Comparison of ENCODE assay signal across 10 cellular contexts in genomic region chr13:27403727-27404385, GRCh38. TPM values are rescaled to one million over a fixed set of nuclear protein-coding genes. Genes with fewer than 3 reads are reported as not detected.
DNase-seq lines count a peak whose midpoint lies in the region; ATAC-seq and TF ChIP-seq lines count a peak whose summit lies in the region.
"Had no signal": no experiment of that assay in that cellular context is flagged by ENCODE, and none has a peak within 500 bp of the region (broad histone marks: within the 10 kb centered on the region; RNA-seq: fewer than 3 reads in every experiment).

No MANE protein-coding gene starts in this region.

- H3K79me2 ChIP-seq in mammary epithelial cell (ENCODE audit: insufficient read depth, low read length), result no peaks in the 10 kb centered on the region
- H3K79me2 ChIP-seq in fibroblast of lung (ENCODE audit: control insufficient read depth, insufficient read depth, low read length), result no peaks in the 10 kb centered on the region

- H3K9me3 Mint-ChIP-seq in nephron, result no peaks in the 10 kb centered on the region
- H3K9me3 Mint-ChIP-seq in activated T-cell treated with anti-CD3 and anti-CD28 coated beads, Interleukin-2, amount 50 U/mL, for 24 hours, result no peaks in the 10 kb centered on the region
- H3K9me3 Mint-ChIP-seq in immature natural killer cell, result no peaks in the 10 kb centered on the region

- H3K4me1 Mint-ChIP-seq in nephron, result peaks cover 32% of the 10 kb centered on the region
- peaks cover 13% of the 10 kb centered on the region for H3K4me1 Mint-ChIP-seq in activated T-cell treated with anti-CD3 and anti-CD28 coated beads, Interleukin-2, amount 50 U/mL, for 24 hours (ENCODE audit: low read depth)
- peaks cover 2 to 5% of the 10 kb centered on the region in 2 donors for H3K4me1 Mint-ChIP-seq in immature natural killer cell

- H4K20me1 ChIP-seq in mammary epithelial cell (ENCODE audit: insufficient read depth, low read length), result no peaks in the 10 kb centered on the region
- no peaks in the 10 kb centered on the region for H4K20me1 ChIP-seq in fibroblast of lung (ENCODE audit: control insufficient read depth, extremely low read depth, insufficient read depth, low read length)

- no peak overlapping the region for H3K4me3 Mint-ChIP-seq in nephron
- H3K4me3 Mint-ChIP-seq in activated T-cell treated with anti-CD3 and anti-CD28 coated beads, Interleukin-2, amount 50 U/mL, for 24 hours, result no peak overlapping the region
- no peak overlapping the region for H3K4me3 Mint-ChIP-seq in immature natural killer cell

- H3K9ac ChIP-seq in mammary epithelial cell (ENCODE audit: insufficient read depth, low read length), result no peak overlapping the region
- H3K9ac ChIP-seq in fibroblast of lung (ENCODE audit: insufficient read depth, low read length), result no peak overlapping the region

- no TSS peak for BruUV-seq in mammary epithelial cell (replicated peaks; lab: Mats Ljungman, UMichigan)

- no peaks in the 10 kb centered on the region for H3K36me3 Mint-ChIP-seq in nephron (ENCODE audit: low read depth)
- H3K36me3 Mint-ChIP-seq in activated T-cell treated with anti-CD3 and anti-CD28 coated beads, Interleukin-2, amount 50 U/mL, for 24 hours (ENCODE audit: low read depth), result no peaks in the 10 kb centered on the region
- no peaks in the 10 kb centered on the region for H3K36me3 Mint-ChIP-seq in immature natural killer cell

- H3K27ac Mint-ChIP-seq in nephron (peak overlapping the region; percentile 80 to 89 (median 82)), immature natural killer cell (peak overlapping the region in 1 of 6 donors; percentile 15)
- H3K27ac Mint-ChIP-seq in activated T-cell treated with anti-CD3 and anti-CD28 coated beads, Interleukin-2, amount 50 U/mL, for 24 hours, result no peak overlapping the region

- H3K36me3 ChIP-seq in mammary epithelial cell (ENCODE audit: insufficient read depth, low read length) (no peaks in the 10 kb centered on the region), breast epithelium (no peaks in the 10 kb centered on the region), fibroblast of lung (ENCODE audit: control insufficient read depth, insufficient read depth, low read length) (no peaks in the 10 kb centered on the region), aorta (ENCODE audit: control insufficient read depth in 1 of 2, insufficient read depth in 2 of 2, low read length in 1 of 2) (no peaks in the 10 kb centered on the region)

- TF ChIP-seq POLR2A in breast epithelium (IDR thresholded peaks at IDR 0.05), result no peak

- in situ Hi-C loops in mammary epithelial cell (cut with MboI; ENCODE audit: low sequenced_read_pairs in 2 of 2), result no loop called here

- TF ChIP-seq CTCF in mammary epithelial cell (conservative IDR thresholded peaks at IDR 0.05 in 1 of 2, IDR thresholded peaks at IDR 0.05 in 1 of 2; ENCODE audit: extremely low read depth in 1 of 2, insufficient read depth in 1 of 2, low read depth in 1 of 2, low read length in 2 of 2) (no peak), breast epithelium (IDR thresholded peaks at IDR 0.05) (no peak), fibroblast of lung (conservative IDR thresholded peaks at IDR 0.05 in 1 of 2, IDR thresholded peaks at IDR 0.05 in 1 of 2; ENCODE audit: low read depth in 1 of 2, low read length in 2 of 2) (no peak), nephron (IDR thresholded peaks at IDR 0.05; ENCODE audit: unreplicated experiment in 3 of 3) (no peak)

- peaks cover 16% of the 10 kb centered on the region for H3K27me3 Mint-ChIP-seq in nephron (ENCODE audit: low read depth)
- H3K27me3 Mint-ChIP-seq in activated T-cell treated with anti-CD3 and anti-CD28 coated beads, Interleukin-2, amount 50 U/mL, for 24 hours, result peaks cover 4% of the 10 kb centered on the region
- H3K27me3 Mint-ChIP-seq in immature natural killer cell (ENCODE audit: low read depth in 3 of 3), result peaks cover 0 to 7% (median under 1%) of the 10 kb centered on the region in 3 donors

- no peak overlapping the region for H3K27ac ChIP-seq in mammary epithelial cell (ENCODE audit: insufficient read depth, low read depth, low read length)
- peak overlapping the region in 1 of 2 donors; percentile 54 for H3K27ac ChIP-seq in breast epithelium
- no peak overlapping the region for H3K27ac ChIP-seq in fibroblast of lung (ENCODE audit: insufficient read depth, low read length)
- H3K27ac ChIP-seq in aorta (ENCODE audit: low read depth in 1 of 2, low read length in 2 of 2), result peak overlapping the region; percentile 5 to 44
- H3K27ac ChIP-seq: SK-N-MC had no signal

- H3K27me3 ChIP-seq in mammary epithelial cell (ENCODE audit: insufficient read depth, low read length), result no peaks in the 10 kb centered on the region
- no peaks in the 10 kb centered on the region for H3K27me3 ChIP-seq in breast epithelium
- peaks cover 6% of the 10 kb centered on the region for H3K27me3 ChIP-seq in fibroblast of lung (ENCODE audit: control insufficient read depth, insufficient read depth, low read length)
- no peaks in the 10 kb centered on the region for H3K27me3 ChIP-seq in aorta (ENCODE audit: control insufficient read depth in 1 of 2, insufficient read depth in 2 of 2, low read length in 1 of 2)

- H2AFZ ChIP-seq in mammary epithelial cell (ENCODE audit: low read depth, low read length), result peak overlapping the region; percentile 8
- H2AFZ ChIP-seq in fibroblast of lung (ENCODE audit: low read length), result no peak overlapping the region

- ATAC-seq in aorta (ENCODE audit: low FRiP score) (peak; percentile 27), HG03139 (IDR thresholded peaks at IDR 0.05; ENCODE audit: unreplicated experiment) (no peak)

- H3K9me3 ChIP-seq in mammary epithelial cell (replicated peaks; ENCODE audit: insufficient read depth, low read length) (no peaks in the 10 kb centered on the region), breast epithelium (no peaks in the 10 kb centered on the region), fibroblast of lung (ENCODE audit: control insufficient read depth, insufficient read depth, low read depth, low read length) (no peaks in the 10 kb centered on the region), aorta (ENCODE audit: control insufficient read depth, low read length) (no peaks in the 10 kb centered on the region)

- CTCF ChIA-PET in mammary epithelial cell (lab: Charles Lee; ENCODE audit: low non-redundant PET), result interaction anchor here (0.7 to 0.8 kb wide), 3 partner anchors 9 to 1527 kb away, joined by 3 to 7 read pairs (median 3); no protein-coding TSS in a partner anchor

- WGBS in mammary epithelial cell (ENCODE audit: low coverage, missing lambda C conversion rate), result 83% methylated on average over 10 of the region's 10 CpGs
- 53 to 68% methylated on average over 10 of the region's 10 CpGs for WGBS in aorta, 2 donors

- intact Hi-C loops in mammary epithelial cell (cut with micrococcal nuclease), result no loop called here
- intact Hi-C loops in breast epithelium (cut with DNase I; ENCODE audit: low total_unique reads), result no loop called here
- intact Hi-C loops in aorta (cut with DNase I), result no loop called here

- dilution Hi-C loops in mammary epithelial cell (cut with HindIII; ENCODE audit: low sequenced_read_pairs), result no loop called here

- H3K4me1 ChIP-seq in mammary epithelial cell (ENCODE audit: insufficient read depth, low read length), result no peaks in the 10 kb centered on the region
- H3K4me1 ChIP-seq in breast epithelium, result no peaks in the 10 kb centered on the region
- H3K4me1 ChIP-seq in fibroblast of lung (ENCODE audit: control insufficient read depth, extremely low read depth, insufficient read depth, low read length), result no peaks in the 10 kb centered on the region
- H3K4me1 ChIP-seq in aorta (ENCODE audit: control insufficient read depth in 1 of 2, insufficient read depth in 2 of 2, low read length in 2 of 2), result no peaks in the 10 kb centered on the region

- H3K4me3 ChIP-seq in mammary epithelial cell (replicated peaks in 1 of 3; ENCODE audit: insufficient read depth in 1 of 3, low read depth in 2 of 3, low read length in 3 of 3), result no peak overlapping the region
- H3K4me3 ChIP-seq in breast epithelium, result no peak overlapping the region
- no peak overlapping the region for H3K4me3 ChIP-seq in fibroblast of lung (replicated peaks in 1 of 4; ENCODE audit: control extremely low read depth in 1 of 4, insufficient read depth in 1 of 4, low read depth in 3 of 4, low read length in 4 of 4)
- no peak overlapping the region for H3K4me3 ChIP-seq in aorta (ENCODE audit: low read length in 2 of 2)
- H3K4me3 ChIP-seq: SK-N-MC had no signal

- H3K4me2 ChIP-seq in mammary epithelial cell (ENCODE audit: insufficient read depth, low read depth, low read length) (no peak overlapping the region), fibroblast of lung (ENCODE audit: extremely low read depth, insufficient read depth, low read length) (peak overlapping the region; percentile 40)

- no peak for DNase-seq in mammary epithelial cell
- DNase-seq in breast epithelium (ENCODE audit: low spot score in 2 of 2), result no peak
- DNase-seq in fibroblast of lung (ENCODE audit: low read depth in 2 of 2), result no peak
- no peak for DNase-seq in aorta
- DNase-seq in activated T-cell treated with anti-CD3 and anti-CD28 coated beads, Interleukin-2, amount 50 U/mL, for 24 hours, result no peak
- no peak for DNase-seq in immature natural killer cell
- DNase-seq: NCI-H524 treated with DMSO at 0.1 percent for 48 hours had no signal

RNA-seq across cellular contexts. Expression of gene GTF3A, which starts 20.6 kb away (rescaled TPM):
- 10 to 100 TPM; 62.0 to 69.3 TPM for total RNA-seq in mammary epithelial cell
- 83.1 TPM for polyA plus RNA-seq in mammary epithelial cell
- 24.3 TPM for polyA minus RNA-seq in mammary epithelial cell
- total RNA-seq in breast epithelium, result 100 to 1,000 TPM; 124 to 186 (median 175) TPM
- 93.0 and 98.6 TPM in 2 replicates for total RNA-seq in fibroblast of lung
- polyA plus RNA-seq in fibroblast of lung, result 126 and 167 TPM in 2 replicates
- 75.8 and 120 TPM in 2 replicates for polyA plus RNA-seq in fibroblast of lung (2012)
- polyA minus RNA-seq in fibroblast of lung (ENCODE audit: low replicate concordance), result 34.5 and 47.8 TPM in 2 replicates
- total RNA-seq in aorta, result 10 to 100 TPM; 62.1 to 68.5 TPM
- 100 to 1,000 TPM in 1 of 2 donors, 10 to 100 TPM in 1; 75.4 to 191 TPM for polyA plus RNA-seq in aorta
- polyA plus RNA-seq in immature natural killer cell, result 100 to 1,000 TPM; 483 to 645 (median 583) TPM

RNA-seq across cellular contexts. Expression of gene MTIF3, which starts 46.5 kb away (rescaled TPM):
- total RNA-seq in mammary epithelial cell (10 to 100 TPM; 32.2 to 35.5 TPM), breast epithelium (100 to 1,000 TPM in 1 of 3 donors, 10 to 100 TPM in 2; 67.5 to 146 (median 72.7) TPM), fibroblast of lung (82.2 and 92.3 TPM in 2 replicates), aorta (10 to 100 TPM; 26.8 to 43.8 TPM)
- polyA plus RNA-seq in mammary epithelial cell (41.7 TPM), fibroblast of lung (83.3 and 90.0 TPM in 2 replicates), aorta (10 to 100 TPM; 78.7 to 80.0 TPM), immature natural killer cell (10 to 100 TPM; 55.0 to 77.7 (median 67.1) TPM)
- polyA minus RNA-seq in mammary epithelial cell (21.4 TPM), fibroblast of lung (ENCODE audit: low replicate concordance) (6.2 TPM in 1 of 2 replicates, not detected in the other)
- 40.2 and 47.1 TPM in 2 replicates for polyA plus RNA-seq in fibroblast of lung (2012)

Comparison
In these comparisons a context has a peak if more than half of its experiments do, and no peak if none do; other contexts are left out.
1. H3K27ac ChIP-seq: peak in aorta (2 of 2); none in mammary epithelial cell (single experiment) and fibroblast of lung (single experiment).